22 cellular contexts compared by ENCODE assay signal in the genomic region with DNA sequence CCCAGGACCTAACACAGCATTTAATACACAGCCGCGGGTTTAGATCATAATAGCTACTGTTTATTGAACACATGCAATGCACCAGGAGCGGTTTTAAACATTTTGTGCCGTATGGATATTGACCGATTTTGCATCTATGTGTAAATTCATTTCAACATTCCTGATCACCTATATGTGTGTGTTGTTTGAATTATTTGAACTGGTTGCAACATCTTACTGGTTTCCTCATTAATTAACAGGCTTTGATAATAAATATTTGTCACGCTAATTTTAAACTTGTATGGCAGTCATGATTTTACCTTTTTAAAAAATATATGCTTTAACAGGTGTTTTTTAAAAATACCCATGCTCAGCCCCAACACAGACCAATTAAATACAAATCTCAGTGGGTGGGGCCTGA. TPM values are rescaled to one million over a fixed set of nuclear protein-coding genes. Genes with fewer than 3 reads are reported as not detected.
DNase-seq lines count a peak whose midpoint lies in the region; ATAC-seq and TF ChIP-seq lines count a peak whose summit lies in the region.
"Had no signal": no experiment of that assay in that cellular context is flagged by ENCODE, and none has a peak within 500 bp of the region (broad histone marks: within the 10 kb centered on the region; RNA-seq: fewer than 3 reads in every experiment).

No MANE protein-coding gene starts in this region.

- H3K27ac Mint-ChIP-seq in endothelial cell (ENCODE audit: unreplicated experiment) = peak overlapping the region; percentile 78
- no peak overlapping the region for H3K27ac Mint-ChIP-seq in MCF 10A (ENCODE audit: low read depth, unreplicated experiment)
- no peak overlapping the region for H3K27ac Mint-ChIP-seq in HFFc6
- H3K27ac Mint-ChIP-seq: CD14-positive monocyte; CD4-positive, CD25-positive, alpha-beta regulatory T cell; CD8-positive, alpha-beta memory T cell had no signal

- no peak for ATAC-seq in GM21619 (IDR thresholded peaks at IDR 0.05; ENCODE audit: unreplicated experiment)

- H3K27me3 Mint-ChIP-seq in endothelial cell (ENCODE audit: unreplicated experiment) (peaks cover 7% of the 10 kb centered on the region), MCF 10A (ENCODE audit: insufficient read depth, unreplicated experiment) (peaks cover 69% of the 10 kb centered on the region), HFFc6 (ENCODE audit: insufficient read depth) (peaks cover 37% of the 10 kb centered on the region)

- no peak for TF ChIP-seq RAD21 in neural cell (conservative IDR thresholded peaks at IDR 0.05)

- H3K4me3 Mint-ChIP-seq in endothelial cell (ENCODE audit: unreplicated experiment) (no peak overlapping the region), MCF 10A (ENCODE audit: unreplicated experiment) (no peak overlapping the region), HFFc6 (no peak overlapping the region)
- H3K4me3 Mint-ChIP-seq: CD14-positive monocyte; CD4-positive, alpha-beta memory T cell; CD4-positive, CD25-positive, alpha-beta regulatory T cell; CD8-positive, alpha-beta memory T cell had no signal

- H3K79me2 ChIP-seq in neural cell (replicated peaks; ENCODE audit: insufficient read depth, low read length) = no peaks in the 10 kb centered on the region

- H3K4me3 ChIP-seq in neural cell (ENCODE audit: low read length) = no peak overlapping the region
- H3K4me3 ChIP-seq: BLaER1 had no signal

- peaks cover 46% of the 10 kb centered on the region for H3K4me1 Mint-ChIP-seq in endothelial cell (ENCODE audit: unreplicated experiment)
- no peaks in the 10 kb centered on the region for H3K4me1 Mint-ChIP-seq in MCF 10A (ENCODE audit: insufficient read depth, unreplicated experiment)
- H3K4me1 Mint-ChIP-seq in HFFc6 (ENCODE audit: low read depth) = no peaks in the 10 kb centered on the region
- H3K4me1 Mint-ChIP-seq: CD14-positive monocyte; CD4-positive, alpha-beta memory T cell; CD4-positive, CD25-positive, alpha-beta regulatory T cell; CD8-positive, alpha-beta memory T cell had no signal

- H3K36me3 Mint-ChIP-seq in endothelial cell (ENCODE audit: low read depth, unreplicated experiment) (peaks cover 20% of the 10 kb centered on the region), MCF 10A (ENCODE audit: insufficient read depth, unreplicated experiment) (no peaks in the 10 kb centered on the region), HFFc6 (ENCODE audit: low read depth) (no peaks in the 10 kb centered on the region)
- H3K36me3 Mint-ChIP-seq: CD14-positive monocyte; CD4-positive, alpha-beta memory T cell; CD4-positive, CD25-positive, alpha-beta regulatory T cell; CD8-positive, alpha-beta memory T cell had no signal

- H3K9ac ChIP-seq in neural cell (ENCODE audit: low read length) = no peak overlapping the region
- H3K9ac ChIP-seq: BLaER1 had no signal

- H3F3A ChIP-seq in neural cell (ENCODE audit: insufficient read depth, low read length, poor library complexity, severe bottlenecking) = no peaks in the 10 kb centered on the region

- peak overlapping the region; percentile 88 for H3K27ac ChIP-seq in neural cell (ENCODE audit: low read length)
- H3K27ac ChIP-seq: BLaER1 had no signal

- BruUV-seq in MCF 10A (replicated peaks; lab: Mats Ljungman, UMichigan) = no TSS peak

- H4K20me1 ChIP-seq in neural cell (ENCODE audit: insufficient read depth) = no peaks in the 10 kb centered on the region
- H4K20me1 ChIP-seq: BLaER1 had no signal

- no peaks in the 10 kb centered on the region for H3K36me3 ChIP-seq in neural cell (ENCODE audit: insufficient read depth, low read length)
- H3K36me3 ChIP-seq: BE2C, BLaER1 had no signal

- H2AFZ ChIP-seq in neural cell (ENCODE audit: low read depth, low read length) = no peak overlapping the region

- CTCF ChIA-PET in MCF 10A (lab: Yijun Ruan, JAX) = interaction anchor here (0.5 kb wide), 1 partner anchor 255 kb away, joined by 3 read pairs; no protein-coding TSS in a partner anchor

- H3K9me2 ChIP-seq in neural cell (ENCODE audit: insufficient read depth, low read length) = no peaks in the 10 kb centered on the region

- no peak overlapping the region for H3K4me2 ChIP-seq in neural cell (ENCODE audit: low read length)
- H3K4me2 ChIP-seq: BLaER1 had no signal

- intact Hi-C loops in MCF 10A (cut with micrococcal nuclease) = no loop called here

- H3K9me3 Mint-ChIP-seq in endothelial cell (ENCODE audit: unreplicated experiment) (no peaks in the 10 kb centered on the region), MCF 10A (ENCODE audit: unreplicated experiment) (no peaks in the 10 kb centered on the region), HFFc6 (no peaks in the 10 kb centered on the region)
- H3K9me3 Mint-ChIP-seq: CD4-positive, alpha-beta memory T cell had no signal

- TF ChIP-seq EP300 in neural cell (conservative IDR thresholded peaks at IDR 0.05; ENCODE audit: poor library complexity, severe bottlenecking) = no peak

- POLR2A ChIA-PET in MCF 10A (lab: Yijun Ruan, JAX) = no interaction called here

- H3K27me3 ChIP-seq in neural cell (ENCODE audit: insufficient read depth, low read depth, low read length) = no peaks in the 10 kb centered on the region
- H3K27me3 ChIP-seq: BE2C, BLaER1 had no signal

- no peak for DNase-seq in endothelial cell (ENCODE audit: low spot score)
- no peak for DNase-seq in MCF 10A (ENCODE audit: unreplicated experiment)
- DNase-seq in HFFc6 = no peak
- DNase-seq: 8988T; ACHN; BE2C; C1 segment of cervical spinal cord; CD4-positive, alpha-beta memory T cell; CD4-positive, CD25-positive, alpha-beta regulatory T cell; CD8-positive, alpha-beta memory T cell; COR-L47; DMS 273 treated with DMSO at 0.1 percent for 48 hours; DMS153; DMS53; DMS79; DND-41; EL; GDM1 had no signal

- no peak for TF ChIP-seq CTCF in endothelial cell (IDR thresholded peaks at IDR 0.05; ENCODE audit: unreplicated experiment)
- no peak for TF ChIP-seq CTCF in neural cell (IDR thresholded peaks at IDR 0.05; ENCODE audit: poor library complexity, severe bottlenecking)
- no peak for TF ChIP-seq CTCF in MCF 10A (IDR thresholded peaks at IDR 0.05; ENCODE audit: unreplicated experiment)
- no peak for TF ChIP-seq CTCF in HFFc6 (IDR thresholded peaks at IDR 0.05)

- H3K9me3 ChIP-seq in neural cell (ENCODE audit: low read length) = no peaks in the 10 kb centered on the region
- H3K9me3 ChIP-seq: BE2C, BLaER1 had no signal

TF ChIP-seq in neural cell, 6 proteins besides CTCF, POLR2A, EP300 and RAD21:
- no peak for TF ChIP-seq MXI1 (conservative IDR thresholded peaks at IDR 0.05; ENCODE audit: poor library complexity, severe bottlenecking)
TF ChIP-seq in neural cell: peak in this region for 0.

RNA-seq across cellular contexts. Expression of gene CPNE5, which starts 35.8 kb away (rescaled TPM):
- total RNA-seq in endothelial cell (ENCODE audit: unreplicated experiment) (24.9 TPM), MCF 10A (2022) (not detected in 2 replicates)
- 8.7 and 9.5 TPM in 2 replicates for polyA plus RNA-seq in neural cell
- 9.3 and 11.5 TPM in 2 replicates for polyA minus RNA-seq in neural cell
- under 1 TPM in 4 of 6 experiments, not detected in 2; 0.12 to 0.37 (median 0.26) TPM for total RNA-seq in HFFc6 (2021; fragmentation: NEBNext Ultra II Directional; extraction: Animal tissue kit (Norgen Biotek cat#: 25700))

Comparison
In these comparisons a context has a peak if more than half of its experiments do, and no peak if none do; other contexts are left out.
1. RNA of gene CPNE5, which starts 35.8 kb away (total RNA-seq): 24.9 TPM in endothelial cell (single experiment); 0.12 to 0.37 TPM in HFFc6 and not detected in MCF 10A; every median in the first group is over 10 times any median in the second.